Comparison of ENCODE assay signal across 15 cellular contexts in genomic region chr11:12529793-12530192, GRCh38.
DNase-seq lines count a peak whose midpoint lies in the region; ATAC-seq, FAIRE-seq and TF ChIP-seq lines count a peak whose summit lies in the region.
"Had no signal": no experiment of that assay in that cellular context is flagged by ENCODE, and none has a peak within 500 bp of the region (broad histone marks: within the 10 kb centered on the region; RNA-seq: fewer than 3 reads in every experiment).

No MANE protein-coding gene starts in this region.

- FAIRE-seq in pancreas (lab: Jason Lieb, UNC), result peak; percentile 34

- H3K4me1 ChIP-seq in adipocyte (ENCODE audit: control insufficient read depth, insufficient read depth, low read length) (peaks cover 59% of the 10 kb centered on the region), pancreas (no peaks in the 10 kb centered on the region)
- H3K4me1 ChIP-seq: BLaER1 treated with 17β-estradiol and CSF1 and Interleukin-3, amounts not matched to agents 10 nM and 100 nM; HAP-1 had no signal

- H3K36me3 ChIP-seq in adipocyte (ENCODE audit: control insufficient read depth, insufficient read depth, low read length, severe bottlenecking) (peaks cover 58% of the 10 kb centered on the region), pancreas (peaks cover 0 to 18% (median 0%) of the 10 kb centered on the region in 3 donors)
- H3K36me3 ChIP-seq: BLaER1 treated with 17β-estradiol and CSF1 and Interleukin-3, amounts not matched to agents 10 nM and 100 nM; HAP-1 had no signal

- DNase-seq in adipocyte (ENCODE audit: low read depth), result peak; percentile 84
- DNase-seq in fibroblast of peridontal ligament (ENCODE audit: extremely low read depth), result peak; percentile 76
- DNase-seq in pancreas, result no peak
- DNase-seq in putamen (ENCODE audit: low spot score), result no peak
- no peak for DNase-seq in GM13976 (ENCODE audit: low spot score)
- DNase-seq in dorsolateral prefrontal cortex, result no peak
- DNase-seq: NCI-H1436; NCI-H2081; NCI-H510A treated with DMSO at 0.1 percent for 48 hours; NK-92 treated with Interleukin-12 subunit alpha and Interleukin-12 subunit beta, amount 100 ng/mL, for 24 hours; OCI-M1; RPMI8226 had no signal

- H3K27ac ChIP-seq in pancreas (no peak overlapping the region), dorsolateral prefrontal cortex (no peak overlapping the region)
- H3K27ac ChIP-seq: BLaER1 treated with 17β-estradiol and CSF1 and Interleukin-3, amounts not matched to agents 10 nM and 100 nM had no signal

- H3K9ac ChIP-seq in adipocyte (ENCODE audit: low read length), result peak overlapping the region; percentile 70
- H3K9ac ChIP-seq: BLaER1 treated with 17β-estradiol and CSF1 and Interleukin-3, amounts not matched to agents 10 nM and 100 nM had no signal

- H3K27me3 ChIP-seq in adipocyte (replicated peaks; ENCODE audit: control insufficient read depth, insufficient read depth, low read length) (no peaks in the 10 kb centered on the region), pancreas (no peaks in the 10 kb centered on the region), dorsolateral prefrontal cortex (no peaks in the 10 kb centered on the region)
- H3K27me3 ChIP-seq: BLaER1 treated with 17β-estradiol and CSF1 and Interleukin-3, amounts not matched to agents 10 nM and 100 nM had no signal

- intact Hi-C loops in pancreas (cut with DNase I) (no loop called here), dorsolateral prefrontal cortex (cut with DNase I) (no loop called here)

- TF ChIP-seq CTCF in pancreas (IDR thresholded peaks at IDR 0.05) (no peak), GM13976 (IDR thresholded peaks at IDR 0.05; ENCODE audit: borderline replicate concordance, control extremely low read depth, extremely low read depth, insufficient read depth, missing control alignments) (no peak), dorsolateral prefrontal cortex (IDR thresholded peaks at IDR 0.05 in 54 of 56, conservative IDR thresholded peaks at IDR 0.05 in 2 of 56; ENCODE audit: low read depth in 1 of 56, partially characterized antibody in 56 of 56) (no peak)

- in situ Hi-C loops in GM13976 (cut with MboI; ENCODE audit: low sequenced_read_pairs, unreplicated experiment), result no loop called here

- H3K9me3 ChIP-seq in adipocyte (ENCODE audit: control insufficient read depth, low read length), result no peaks in the 10 kb centered on the region
- no peaks in the 10 kb centered on the region for H3K9me3 ChIP-seq in pancreas
- H3K9me3 ChIP-seq: BLaER1 treated with 17β-estradiol and CSF1 and Interleukin-3, amounts not matched to agents 10 nM and 100 nM; HAP-1 had no signal

- ATAC-seq in pancreas (no peak), GM19452 (IDR thresholded peaks at IDR 0.05; ENCODE audit: unreplicated experiment) (no peak)

- H3K4me3 ChIP-seq in adipocyte (ENCODE audit: low read length) (no peak overlapping the region), pancreas (no peak overlapping the region), dorsolateral prefrontal cortex (no peak overlapping the region)
- H3K4me3 ChIP-seq: BLaER1 treated with 17β-estradiol and CSF1 and Interleukin-3, amounts not matched to agents 10 nM and 100 nM; HAP-1 had no signal

Comparison
In these comparisons a context has a peak if more than half of its experiments do, and no peak if none do; other contexts are left out.
1. DNase-seq: peak in adipocyte (single experiment) and fibroblast of peridontal ligament (single experiment); none in pancreas (0 of 6), putamen (single experiment), GM13976 (single experiment) and dorsolateral prefrontal cortex (0 of 10).